1 cellular context compared by ENCODE assay signal in the genomic region with DNA sequence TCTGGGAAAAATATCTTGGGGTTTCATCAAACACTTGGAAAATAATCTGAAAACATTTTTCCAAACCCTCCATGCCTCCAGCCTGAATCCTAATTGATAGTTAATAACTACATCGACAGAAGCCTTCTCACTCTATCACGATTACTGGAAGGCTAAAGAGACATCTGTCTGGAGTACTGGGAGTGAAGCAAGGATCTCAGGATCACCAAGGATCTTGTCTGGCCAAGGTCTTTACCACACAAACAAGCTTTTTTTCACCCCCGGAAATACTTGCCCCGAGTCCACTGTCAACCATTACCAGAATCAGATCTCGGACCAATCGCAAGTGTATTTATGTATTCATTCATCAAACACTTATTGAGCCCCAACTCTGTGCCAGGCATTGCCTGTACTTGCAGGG.
TF ChIP-seq lines count a peak whose summit lies in the region.

No MANE protein-coding gene starts in this region.

TF ChIP-seq in SK-N-SH, 30 proteins besides CTCF, POLR2A, EP300 and RAD21 (continued from another document):
- TF ChIP-seq, protein P1, sequence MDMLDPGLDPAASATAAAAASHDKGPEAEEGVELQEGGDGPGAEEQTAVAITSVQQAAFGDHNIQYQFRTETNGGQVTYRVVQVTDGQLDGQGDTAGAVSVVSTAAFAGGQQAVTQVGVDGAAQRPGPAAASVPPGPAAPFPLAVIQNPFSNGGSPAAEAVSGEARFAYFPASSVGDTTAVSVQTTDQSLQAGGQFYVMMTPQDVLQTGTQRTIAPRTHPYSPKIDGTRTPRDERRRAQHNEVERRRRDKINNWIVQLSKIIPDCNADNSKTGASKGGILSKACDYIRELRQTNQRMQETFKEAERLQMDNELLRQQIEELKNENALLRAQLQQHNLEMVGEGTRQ (IDR thresholded peaks at IDR 0.05; ENCODE audit: borderline replicate concordance, low read depth, low read length) = no peak
TF ChIP-seq in SK-N-SH: peak in this region for 0.
